ENCODE assay signal across 1 cellular context in the genomic region with DNA sequence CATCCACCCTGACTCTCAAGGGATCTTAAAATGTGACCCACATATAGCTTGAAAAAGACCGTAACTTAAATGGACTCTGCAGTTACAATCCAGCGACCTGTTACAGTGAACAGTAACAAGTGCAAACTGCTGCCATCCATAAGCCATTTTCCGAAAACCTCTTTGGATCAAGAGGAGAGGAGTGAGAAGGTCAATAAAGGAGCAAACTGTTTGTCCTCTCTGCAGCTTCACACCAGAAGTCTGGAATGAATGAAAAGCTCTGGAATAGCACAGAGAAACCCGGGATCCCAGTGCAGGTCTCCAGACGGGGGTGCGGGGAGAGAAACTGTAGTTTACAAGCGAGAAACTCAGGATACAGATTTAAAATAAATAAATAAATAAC.
TF ChIP-seq lines count a peak whose summit lies in the region.

No MANE protein-coding gene starts in this region.

TF ChIP-seq in H1, 55 proteins besides CTCF, POLR2A, EP300 and RAD21:
- TF ChIP-seq SP4 (IDR thresholded peaks at IDR 0.05; ENCODE audit: low read length) = no peak
- TF ChIP-seq EZH2 (IDR thresholded peaks at IDR 0.05; ENCODE audit: low read depth, low read length, severe bottlenecking) = no peak
- TF ChIP-seq TAF1 (IDR thresholded peaks at IDR 0.05; ENCODE audit: low read depth, low read length) = no peak
- TF ChIP-seq POLR2AphosphoS5 (IDR thresholded peaks at IDR 0.05; ENCODE audit: low read depth, low read length) = no peak
- TF ChIP-seq TBP (IDR thresholded peaks at IDR 0.05; ENCODE audit: low read depth, low read length) = no peak
- TF ChIP-seq, protein P1, sequence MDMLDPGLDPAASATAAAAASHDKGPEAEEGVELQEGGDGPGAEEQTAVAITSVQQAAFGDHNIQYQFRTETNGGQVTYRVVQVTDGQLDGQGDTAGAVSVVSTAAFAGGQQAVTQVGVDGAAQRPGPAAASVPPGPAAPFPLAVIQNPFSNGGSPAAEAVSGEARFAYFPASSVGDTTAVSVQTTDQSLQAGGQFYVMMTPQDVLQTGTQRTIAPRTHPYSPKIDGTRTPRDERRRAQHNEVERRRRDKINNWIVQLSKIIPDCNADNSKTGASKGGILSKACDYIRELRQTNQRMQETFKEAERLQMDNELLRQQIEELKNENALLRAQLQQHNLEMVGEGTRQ (IDR thresholded peaks at IDR 0.05; ENCODE audit: low read length) = no peak
